ENCODE assay signal across 15 cellular contexts in the genomic region with DNA sequence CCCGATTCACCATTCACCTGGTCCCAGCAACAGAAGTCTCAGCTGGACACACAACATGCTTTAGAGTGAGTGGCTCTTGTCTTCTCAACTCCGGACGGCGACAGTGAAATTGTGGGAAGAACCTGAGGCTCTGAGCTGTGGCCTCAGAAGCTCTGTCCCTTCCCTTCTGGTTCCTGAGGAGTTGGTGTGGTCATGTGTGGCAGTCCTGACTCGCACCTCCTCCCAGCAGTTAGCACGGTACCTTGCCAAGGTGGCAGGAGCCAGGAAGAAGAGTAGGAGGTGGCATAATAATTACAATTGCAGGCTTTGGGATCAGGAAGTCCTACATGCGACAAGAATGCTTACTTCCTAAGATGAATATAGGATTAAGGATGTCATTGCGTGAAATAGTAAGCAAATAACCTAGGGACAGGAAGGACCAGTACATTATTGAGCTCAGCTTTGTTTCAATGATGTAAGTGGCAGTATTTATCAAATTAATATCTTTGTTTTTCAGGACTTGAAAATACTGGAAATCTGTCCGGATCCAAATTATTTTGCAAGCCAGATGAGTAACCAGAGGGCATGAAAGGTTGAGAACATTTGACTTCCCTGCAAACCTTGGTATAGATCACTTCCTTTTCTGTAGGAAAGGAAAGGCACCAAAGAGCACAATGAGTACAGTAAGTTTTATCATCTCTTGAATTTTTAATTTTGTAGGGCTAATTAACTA. TPM values are rescaled to one million over a fixed set of nuclear protein-coding genes. Genes with fewer than 3 reads are reported as not detected.
DNase-seq lines count a peak whose midpoint lies in the region; ATAC-seq, FAIRE-seq and TF ChIP-seq lines count a peak whose summit lies in the region.
"Had no signal": no experiment of that assay in that cellular context is flagged by ENCODE, and none has a peak within 500 bp of the region (broad histone marks: within the 10 kb centered on the region; RNA-seq: fewer than 3 reads in every experiment).

No MANE protein-coding gene starts in this region.

- H3K9ac ChIP-seq in H1 (replicated peaks in 1 of 4; ENCODE audit: extremely low read depth in 1 of 4, low read depth in 3 of 4, low read length in 3 of 4), result peak overlapping the region in 1 of 4 experiments; percentile 23; a peak in 2 of 7 replicates

- no peaks in the 10 kb centered on the region for H3K27me3 Mint-ChIP-seq in Caco-2 (ENCODE audit: insufficient read depth, unreplicated experiment)
- no peaks in the 10 kb centered on the region for H3K27me3 Mint-ChIP-seq in nephron progenitor cell (ENCODE audit: low read depth, poor library complexity)
- H3K27me3 Mint-ChIP-seq: naive thymus-derived CD4-positive, alpha-beta T cell had no signal

- H2BK5ac ChIP-seq in H1 (ENCODE audit: low read depth, low read length), result peak overlapping the region; percentile 61

- no peak for TF ChIP-seq EP300 in H1 (IDR thresholded peaks at IDR 0.05; ENCODE audit: borderline replicate concordance in 1 of 2, low read depth in 2 of 2, low read length in 2 of 2)

- H2AFZ ChIP-seq in H1 (ENCODE audit: low read length), result no peak overlapping the region

- H3K4me1 Mint-ChIP-seq in Caco-2 (ENCODE audit: low read depth, unreplicated experiment), result peaks cover 15% of the 10 kb centered on the region
- H3K4me1 Mint-ChIP-seq in nephron progenitor cell, result peaks cover 19% of the 10 kb centered on the region

- no peak overlapping the region for H3K18ac ChIP-seq in H1 (ENCODE audit: extremely low read depth, low read length)

- no peak overlapping the region for H4K8ac ChIP-seq in H1 (ENCODE audit: extremely low read depth, insufficient read depth, low read length)

- H3K27ac ChIP-seq in Panc1 (ENCODE audit: low read length) (peak overlapping the region; percentile 39; the same call in 1 of the 2 replicates), H1 (ENCODE audit: low read depth, low read length) (no peak overlapping the region)
- H3K27ac ChIP-seq: SJCRH30, VCaP had no signal

- intact Hi-C loops in Caco-2 (cut with micrococcal nuclease; ENCODE audit: unreplicated experiment), result no loop called here
- intact Hi-C loops in Panc1 (cut with micrococcal nuclease; ENCODE audit: unreplicated experiment), result no loop called here

- H3K23me2 ChIP-seq in H1 (ENCODE audit: low read depth, low read length), result no peaks in the 10 kb centered on the region

- WGBS in H1 (ENCODE audit: extremely low coverage in 1 of 2, insufficient coverage in 1 of 2, insufficient read length in 1 of 2, insufficient replicate concordance in 2 of 2, low coverage in 1 of 2, low lambda C conversion rate in 2 of 2, missing lambda C conversion rate in 1 of 2), 2 experiments, result 96% methylated on average over 9 of the region's 9 CpGs; no CpG with 5 or more reads in 1 of the 2 experiments

- H3K4me3 Mint-ChIP-seq in Caco-2 (ENCODE audit: unreplicated experiment) (no peak overlapping the region), nephron progenitor cell (no peak overlapping the region)
- H3K4me3 Mint-ChIP-seq: naive thymus-derived CD4-positive, alpha-beta T cell had no signal

- FAIRE-seq in H1 (lab: Jason Lieb, UNC), result no peak

- no peak overlapping the region for H2BK120ac ChIP-seq in H1 (replicated peaks; ENCODE audit: low read depth, low read length)

- no TSS peak for BruUV-seq in Caco-2 (replicated peaks; lab: Mats Ljungman, UMichigan)
- no TSS peak for BruUV-seq in Panc1 (replicated peaks; lab: Mats Ljungman, UMichigan)

- H4K91ac ChIP-seq in H1 (replicated peaks; ENCODE audit: insufficient read length, low read length), result no peak overlapping the region

- H2BK12ac ChIP-seq in H1 (ENCODE audit: low read depth, low read length), result no peak overlapping the region

- H3K56ac ChIP-seq in H1 (replicated peaks; ENCODE audit: insufficient read length, low read depth, low read length), result no peak overlapping the region

- no peak for TF ChIP-seq POLR2A in H1 (IDR thresholded peaks at IDR 0.05; ENCODE audit: control extremely low read depth in 1 of 2, low read depth in 2 of 2, low read length in 2 of 2)

- H3K79me2 ChIP-seq in H1 (ENCODE audit: control insufficient read depth in 1 of 2, insufficient read depth in 2 of 2, low read length in 2 of 2), result peaks cover 36 to 85% of the 10 kb centered on the region in 2 experiments

- H3K36me3 ChIP-seq in Caco-2 (ENCODE audit: control insufficient read depth, insufficient read depth, low read length) (no peaks in the 10 kb centered on the region; the same call in 1 of the 2 replicates), Panc1 (ENCODE audit: control insufficient read depth, insufficient read depth, low read length) (no peaks in the 10 kb centered on the region; the same call in 1 of the 2 replicates), H1 (ENCODE audit: control insufficient read depth in 2 of 4, insufficient read depth in 4 of 4, low read length in 3 of 4) (peaks cover 10 to 33% (median 33%) of the 10 kb centered on the region in 4 experiments; a peak in 7 of 8 replicates)

- peaks cover 35 to 48% of the 10 kb centered on the region in 2 experiments for H4K20me1 ChIP-seq in H1 (replicated peaks in 1 of 2; ENCODE audit: control insufficient read depth in 1 of 2, insufficient read depth in 2 of 2, low read length in 2 of 2)

- TF ChIP-seq CTCF in Caco-2 (IDR thresholded peaks at IDR 0.05; ENCODE audit: insufficient read depth in 1 of 2, low read depth in 1 of 2, low read length in 1 of 2, severe bottlenecking in 1 of 2, unreplicated experiment in 1 of 2), result no peak
- no peak for TF ChIP-seq CTCF in Panc1 (IDR thresholded peaks at IDR 0.05)
- TF ChIP-seq CTCF in H1 (IDR thresholded peaks at IDR 0.05; ENCODE audit: control extremely low read depth in 1 of 3, insufficient read depth in 1 of 3, low read depth in 1 of 3, low read length in 3 of 3), result no peak
- TF ChIP-seq CTCF in nephron progenitor cell (IDR thresholded peaks at IDR 0.05), result no peak

- no peak for ATAC-seq in Panc1
- ATAC-seq: naive thymus-derived CD4-positive, alpha-beta T cell had no signal

- no peaks in the 10 kb centered on the region for H3K9me3 ChIP-seq in Caco-2
- H3K9me3 ChIP-seq in Panc1 (ENCODE audit: control insufficient read depth, insufficient read depth, low read depth, low read length), result no peaks in the 10 kb centered on the region
- H3K9me3 ChIP-seq in H1 (ENCODE audit: insufficient read depth in 2 of 2, low read depth in 1 of 2, low read length in 1 of 2), result no peaks in the 10 kb centered on the region
- H3K9me3 ChIP-seq: SJCRH30 had no signal

- H3K27me3 ChIP-seq in Caco-2 (replicated peaks; ENCODE audit: control insufficient read depth, insufficient read depth, low read length) (no peaks in the 10 kb centered on the region), Panc1 (ENCODE audit: control insufficient read depth, insufficient read depth, low read length) (no peaks in the 10 kb centered on the region), H1 (replicated peaks in 1 of 4; ENCODE audit: control insufficient read depth in 3 of 4, extremely low read depth in 1 of 4, insufficient read depth in 3 of 4, low read length in 3 of 4) (no peaks in the 10 kb centered on the region)
- H3K27me3 ChIP-seq: SJCRH30 had no signal

- no peak overlapping the region for H3K4ac ChIP-seq in H1 (replicated peaks; ENCODE audit: insufficient read length, low read depth, low read length)

- H3K4me2 ChIP-seq in H1 (ENCODE audit: insufficient read depth in 1 of 2, low read depth in 2 of 2, low read length in 2 of 2), result no peak overlapping the region

- DNase-seq in Caco-2 (no peak), Panc1 (ENCODE audit: low read depth, low spot score) (no peak), H1 (ENCODE audit: low read depth in 1 of 2, low spot score in 2 of 2) (no peak), nephron progenitor cell (no peak), NCI-H146 treated with DMSO at 0.1 percent for 48 hours (lab: John Stamatoyannopoulos, UW; ENCODE audit: unreplicated experiment) (no peak), GF-D8 (lab: John Stamatoyannopoulos, UW) (no peak), kidney glomerular epithelial cell (lab: John Stamatoyannopoulos, UW) (no peak)
- DNase-seq: activated gamma-delta T cell treated with Interleukin-2 at 50 U/mL for 16 hours; naive thymus-derived CD4-positive, alpha-beta T cell; NCI-H1048; NCI-H69; SJCRH30; stimulated activated CD4-positive, alpha-beta T cell treated with anti-CD3 and anti-CD28 coated beads, Interleukin-12 subunit alpha, Interleukin-12 subunit beta, amount 100 ng/mL, for 4 hours; stimulated activated CD8-positive, alpha-beta memory T cell treated with anti-CD3 and anti-CD28 coated beads, Interleukin-4, amount 100 ng/mL, for 48 hours had no signal

- in situ Hi-C loops in Panc1 (cut with HindIII; ENCODE audit: low pct_unique_long_range_greater_than_20kb, low sequenced_read_pairs), result no loop called here

- no peak for TF ChIP-seq RAD21 in H1 (IDR thresholded peaks at IDR 0.05 in 1 of 2, conservative IDR thresholded peaks at IDR 0.05 in 1 of 2; ENCODE audit: low read depth in 2 of 2, low read length in 2 of 2)

- H3K4me3 ChIP-seq in Caco-2 (ENCODE audit: low read depth, low read length), result no peak overlapping the region
- H3K4me3 ChIP-seq in Panc1 (ENCODE audit: low read depth in 2 of 2, low read length in 2 of 2), result no peak overlapping the region
- no peak overlapping the region for H3K4me3 ChIP-seq in H1 (ENCODE audit: extremely low read depth in 1 of 4, insufficient read depth in 2 of 4, low read depth in 3 of 4, low read length in 4 of 4)
- H3K4me3 ChIP-seq: SJCRH30 had no signal

- H3K36me3 Mint-ChIP-seq in Caco-2 (ENCODE audit: insufficient read depth, unreplicated experiment) (peaks cover 72% of the 10 kb centered on the region), nephron progenitor cell (ENCODE audit: low read depth) (peaks cover 48% of the 10 kb centered on the region)

- H2AK5ac ChIP-seq in H1 (ENCODE audit: low read depth, low read length), result no peak overlapping the region

- CTCF ChIA-PET in Caco-2 (lab: Charles Lee), result no interaction called here
- CTCF ChIA-PET in Panc1 (lab: Charles Lee), result no interaction called here
- CTCF ChIA-PET in H1 (lab: Charles Lee; ENCODE audit: partially characterized antibody), result interaction anchor here (0.5 to 1.3 kb wide), 6 partner anchors 12 to 270 kb away, joined by 3 to 7 read pairs (median 3); no protein-coding TSS in a partner anchor

- H3K9me3 Mint-ChIP-seq in Caco-2 (ENCODE audit: unreplicated experiment) (no peaks in the 10 kb centered on the region), nephron progenitor cell (no peaks in the 10 kb centered on the region)
- H3K9me3 Mint-ChIP-seq: naive thymus-derived CD4-positive, alpha-beta T cell had no signal

- no peak overlapping the region for H2BK20ac ChIP-seq in H1 (ENCODE audit: low read length)

- peaks cover 23% of the 10 kb centered on the region for H3K79me1 ChIP-seq in H1 (ENCODE audit: low read depth, low read length)

- no peak overlapping the region for H4K5ac ChIP-seq in H1 (ENCODE audit: insufficient read length, low read depth, low read length)

- no peak overlapping the region for H2BK15ac ChIP-seq in H1 (ENCODE audit: low read length)

- POLR2A ChIA-PET in Caco-2 (lab: Charles Lee), result no interaction called here
- POLR2A ChIA-PET in Panc1 (lab: Charles Lee), result interaction anchor here (0.5 kb wide), 1 partner anchor 184 kb away, joined by 9 read pairs; no protein-coding TSS in a partner anchor
- POLR2A ChIA-PET in H1 (lab: Charles Lee; ENCODE audit: partially characterized antibody), result interaction anchor here (1.0 to 1.4 kb wide), 6 partner anchors 12 to 270 kb away, joined by 3 to 4 read pairs (median 4); partner anchors contain the start of gene RNF4

- H3K27ac Mint-ChIP-seq in Caco-2 (ENCODE audit: unreplicated experiment) (peak overlapping the region; percentile 53), nephron progenitor cell (peak overlapping the region; percentile 77)

- H3K14ac ChIP-seq in H1 (ENCODE audit: insufficient read length), result no peak overlapping the region

- H3K4me1 ChIP-seq in Caco-2, result no peaks in the 10 kb centered on the region
- H3K4me1 ChIP-seq in Panc1 (ENCODE audit: control insufficient read depth, insufficient read depth, low read length), result no peaks in the 10 kb centered on the region; the same call in 1 of the 2 replicates
- peaks cover 0 to 5% (median 1%) of the 10 kb centered on the region in 4 experiments; a peak in 4 of 7 replicates for H3K4me1 ChIP-seq in H1 (replicated peaks in 1 of 4; ENCODE audit: control insufficient read depth in 3 of 4, insufficient read depth in 4 of 4, low read length in 3 of 4)

- H3K23ac ChIP-seq in H1 (ENCODE audit: insufficient read length), result no peak overlapping the region

RNA-seq across cellular contexts. Expression of gene RNF4, which starts 21.1 kb away (rescaled TPM):
- total RNA-seq in Caco-2 (2022) (69.0 and 75.4 TPM in 2 replicates), Panc1 (2021; ENCODE audit: unreplicated experiment) (55.0 TPM)
- polyA plus RNA-seq in Panc1 (2012; ENCODE audit: insufficient read length), result 59.0 TPM
- 75.0 and 78.9 TPM in 2 replicates for total RNA-seq in H1 (2021; fragmentation: NEBNext Ultra II Directional; extraction: Animal tissue kit (Norgen Biotek cat#: 25700))
- polyA plus RNA-seq in H1 (2011; rRNA removed), result 68.2 and 70.5 TPM in 2 replicates
- polyA plus RNA-seq in H1 (2011; cell fraction: cytosol; rRNA removed), result 87.3 TPM
- polyA plus RNA-seq in H1 (2011; cell fraction: nucleus; rRNA removed), result 69.7 TPM
- 60.0 to 63.7 TPM (median 62.1 TPM) in 4 replicates for polyA plus RNA-seq in H1 (2012, experiment 1 of 2)
- 36.0 TPM for polyA plus RNA-seq in H1 (2012, experiment 2 of 2)
- polyA plus RNA-seq in H1 (2013, experiment 1 of 2), result 49.9 TPM
- polyA plus RNA-seq in H1 (2013, experiment 2 of 2), result 51.6 TPM
- polyA minus RNA-seq in H1 (2011; rRNA and poly(A)+ RNA removed), result 98.4 and 122 TPM in 2 replicates
- polyA minus RNA-seq in H1 (2011; cell fraction: cytosol; rRNA and poly(A)+ RNA removed), result 68.6 TPM
- 76.8 TPM for polyA minus RNA-seq in H1 (2011; cell fraction: nucleus; rRNA and poly(A)+ RNA removed)

RNA-seq across cellular contexts. Expression of gene FAM193A, which starts 46.5 kb away (rescaled TPM):
- total RNA-seq in Caco-2 (2022), result 28.7 and 31.2 TPM in 2 replicates
- 25.7 TPM for total RNA-seq in Panc1 (2021; ENCODE audit: unreplicated experiment)
- polyA plus RNA-seq in Panc1 (2012; ENCODE audit: insufficient read length), result 16.8 TPM
- 26.2 and 27.2 TPM in 2 replicates for total RNA-seq in H1 (2021; fragmentation: NEBNext Ultra II Directional; extraction: Animal tissue kit (Norgen Biotek cat#: 25700))
- polyA plus RNA-seq in H1 (2011; rRNA removed), result 8.7 and 12.5 TPM in 2 replicates
- 7.3 TPM for polyA plus RNA-seq in H1 (2011; cell fraction: cytosol; rRNA removed)
- 20.6 TPM for polyA plus RNA-seq in H1 (2011; cell fraction: nucleus; rRNA removed)
- 16.4 to 18.6 TPM (median 17.4 TPM) in 4 replicates for polyA plus RNA-seq in H1 (2012, experiment 1 of 2)
- polyA plus RNA-seq in H1 (2012, experiment 2 of 2), result 6.2 TPM
- polyA plus RNA-seq in H1 (2013, experiment 1 of 2), result 11.8 TPM
- 11.5 TPM for polyA plus RNA-seq in H1 (2013, experiment 2 of 2)
- 17.7 and 19.2 TPM in 2 replicates for polyA minus RNA-seq in H1 (2011; rRNA and poly(A)+ RNA removed)
- 21.1 TPM for polyA minus RNA-seq in H1 (2011; cell fraction: cytosol; rRNA and poly(A)+ RNA removed)
- polyA minus RNA-seq in H1 (2011; cell fraction: nucleus; rRNA and poly(A)+ RNA removed), result 28.0 TPM
